ENCODE assay signal across 8 cellular contexts in the genomic region with DNA sequence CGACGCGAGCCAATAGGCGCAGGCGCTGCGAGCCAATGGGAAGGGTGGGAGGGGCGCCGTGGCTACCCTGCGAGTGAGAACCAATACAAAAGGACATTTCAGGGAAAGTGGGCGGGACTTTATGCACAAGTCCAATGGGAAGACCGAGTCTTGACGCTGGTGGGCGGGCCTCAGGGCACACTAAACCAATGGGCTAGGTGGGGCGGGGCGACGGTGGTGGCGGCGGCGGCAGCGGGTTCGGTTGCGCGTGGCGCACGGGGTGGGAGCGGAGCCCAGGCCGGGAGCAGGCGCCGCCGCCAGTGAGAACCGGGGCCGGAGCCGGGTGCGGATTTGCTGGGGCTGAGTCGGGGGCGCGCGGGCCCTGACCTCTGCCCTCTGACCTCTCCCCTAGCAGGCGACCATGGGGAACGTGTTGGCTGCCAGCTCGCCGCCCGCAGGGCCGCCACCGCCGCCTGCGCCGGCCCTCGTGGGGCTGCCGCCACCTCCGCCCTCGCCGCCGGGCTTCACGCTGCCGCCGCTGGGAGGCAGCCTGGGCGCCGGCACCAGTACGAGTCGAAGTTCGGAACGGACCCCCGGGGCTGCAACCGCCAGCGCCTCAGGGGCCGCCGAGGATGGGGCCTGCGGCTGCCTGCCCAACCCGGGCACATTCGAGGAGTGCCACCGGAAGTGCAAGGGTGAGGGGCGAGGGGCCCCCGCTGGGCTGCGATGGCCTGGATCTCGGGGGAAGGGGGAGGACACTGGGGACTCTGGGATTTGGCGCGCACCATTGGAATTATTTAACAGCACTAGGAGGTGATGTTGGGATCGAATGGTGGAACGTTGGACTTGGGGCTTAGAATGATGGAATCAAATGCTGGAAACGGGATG. TPM values are rescaled to one million over a fixed set of nuclear protein-coding genes. Genes with fewer than 3 reads are reported as not detected.
DNase-seq lines count a peak whose midpoint lies in the region; TF ChIP-seq lines count a peak whose summit lies in the region.

A gene (plus strand): TSS at position 239 of the 867 bp plus-strand sequence. CDS start 162 bp downstream, at position 401.

- H3K9me2 ChIP-seq in DOHH2 (replicated peaks; ENCODE audit: control insufficient read depth, low read length), result no peaks in the 10 kb centered on the region

- H3K79me2 ChIP-seq in DOHH2 (ENCODE audit: control insufficient read depth, low read length), result peaks cover 47% of the 10 kb centered on the region

- H3K9me3 ChIP-seq in DOHH2 (ENCODE audit: control insufficient read depth, insufficient read depth, low read length), result no peaks in the 10 kb centered on the region
- H3K9me3 ChIP-seq in WERI-Rb-1 (ENCODE audit: severe bottlenecking), result no peaks in the 10 kb centered on the region

- DNase-seq in H4 (ENCODE audit: low spot score) (peak; percentile 98), NCI-H1417 (lab: John Stamatoyannopoulos, UW) (peak; percentile 58 to 100 (median 100)), WERI-Rb-1 (peak; percentile 35), myocyte (ENCODE audit: low read depth) (peak; percentile 11), substantia nigra (lab: John Stamatoyannopoulos, UW) (peak in 10 of 49 donors; percentile 100), ecto neural progenitor cell (ENCODE audit: low spot score) (no peak)

- H3K4me3 ChIP-seq in DOHH2 (ENCODE audit: low read length) (peak within 1 kb of the TSS; percentile 89), WERI-Rb-1 (ENCODE audit: low read depth, low read length) (peak within 1 kb of the TSS; percentile 94)

- TF ChIP-seq CTCF in DOHH2 (IDR thresholded peaks at IDR 0.05; ENCODE audit: low read depth, low read length, poor library complexity, severe bottlenecking) (no peak), WERI-Rb-1 (IDR thresholded peaks at IDR 0.05; ENCODE audit: low read depth, low read length) (no peak)

- H3K4me1 ChIP-seq in DOHH2 (ENCODE audit: control insufficient read depth, low read length), result peaks cover 19% of the 10 kb centered on the region

- H3K36me3 ChIP-seq in DOHH2 (ENCODE audit: control insufficient read depth, low read length), result peaks cover 48% of the 10 kb centered on the region
- H3K36me3 ChIP-seq in WERI-Rb-1, result peaks cover 53% of the 10 kb centered on the region

- H3K27ac ChIP-seq in DOHH2 (ENCODE audit: low read depth, low read length) (peak within 1 kb of the TSS; percentile 92), WERI-Rb-1 (peak within 1 kb of the TSS; percentile 84), substantia nigra (ENCODE audit: low read depth, low read length, poor library complexity, severe bottlenecking) (peak within 1 kb of the TSS; percentile 96)

- peak within 1 kb of the TSS; percentile 95 for H3K4me2 ChIP-seq in DOHH2 (ENCODE audit: low read length)

- in situ Hi-C loops in endometrial microvascular endothelial cells (cut with HindIII; ENCODE audit: inconsistent ontology term, low pct_unique_long_range_greater_than_20kb, low sequenced_read_pairs), result no loop called here

- peaks cover 6% of the 10 kb centered on the region for H3F3A ChIP-seq in DOHH2 (ENCODE audit: control insufficient read depth, insufficient read depth)

- no peaks in the 10 kb centered on the region for H3K27me3 ChIP-seq in DOHH2 (ENCODE audit: control insufficient read depth, low read length)
- no peaks in the 10 kb centered on the region for H3K27me3 ChIP-seq in WERI-Rb-1 (ENCODE audit: insufficient read depth, low read depth, severe bottlenecking)

- peaks cover 14% of the 10 kb centered on the region for H4K20me1 ChIP-seq in DOHH2 (ENCODE audit: control insufficient read depth, insufficient read depth, low read depth, low read length)

RNA-seq across cellular contexts. Expression of the gene that starts here (rescaled TPM):
- total RNA-seq in H4 (2014; rRNA removed; shearing (Covaris generic)), result 59.0 and 68.6 TPM in 2 replicates
- total RNA-seq in endometrial microvascular endothelial cells (ENCODE audit: inconsistent ontology term), result 142 TPM
- 94.0 and 121 TPM in 2 replicates for total RNA-seq in myocyte
- polyA plus RNA-seq in myocyte (2012), result 47.8 TPM
